Comparison of ENCODE assay signal across 9 cellular contexts in genomic region chr11:821513-822371, GRCh38. TPM values are rescaled to one million over a fixed set of nuclear protein-coding genes. Genes with fewer than 3 reads are reported as not detected.
DNase-seq lines count a peak whose midpoint lies in the region; ATAC-seq and TF ChIP-seq lines count a peak whose summit lies in the region.
"Had no signal": no experiment of that assay in that cellular context is flagged by ENCODE, and none has a peak within 500 bp of the region (broad histone marks: within the 10 kb centered on the region; RNA-seq: fewer than 3 reads in every experiment).

No MANE protein-coding gene starts in this region.

- no peaks in the 10 kb centered on the region for H3K9me3 ChIP-seq in HCT116 (ENCODE audit: control insufficient read depth in 1 of 2, insufficient read depth in 1 of 2, low read depth in 1 of 2, low read length in 2 of 2)
- no peaks in the 10 kb centered on the region for H3K9me3 ChIP-seq in right cardiac atrium (ENCODE audit: control insufficient read depth, low read length)
- no peaks in the 10 kb centered on the region for H3K9me3 ChIP-seq in spleen

- no peaks in the 10 kb centered on the region for H3K36me3 ChIP-seq in HCT116 (ENCODE audit: control insufficient read depth in 1 of 2, insufficient read depth in 2 of 2, low read length in 2 of 2)
- H3K36me3 ChIP-seq in spleen, result peaks cover 0 to 49% (median 34%) of the 10 kb centered on the region in 6 donors

- H2AFZ ChIP-seq in HCT116 (ENCODE audit: low read depth, low read length, poor library complexity, severe bottlenecking), result no peak overlapping the region

- RAD21 ChIA-PET in HCT116 (lab: Charles Lee; ENCODE audit: low non-redundant PET in 1 of 2, low total read pairs in 2 of 2, uncharacterized antibody in 2 of 2, unreplicated experiment in 2 of 2), result no interaction called here

- WGBS in right cardiac atrium, result 70% methylated on average over 22 of the region's 22 CpGs
- WGBS in spleen, 5 donors, result 38 to 64% (median 46%) methylated on average over 12 to 22 of the region's 22 CpGs

- peaks cover 22% of the 10 kb centered on the region for H3K79me2 ChIP-seq in HCT116 (ENCODE audit: insufficient read depth, low read length)

- TF ChIP-seq RAD21 in HCT116 (IDR thresholded peaks at IDR 0.05; ENCODE audit: low read depth), result no peak

- no TSS peak for BruUV-seq in HCT116 (replicated peaks; lab: Mats Ljungman, UMichigan)

- peak overlapping the region; percentile 90 for H3K9ac ChIP-seq in HCT116 (ENCODE audit: low read length)

- H3K9me2 ChIP-seq in HCT116 (ENCODE audit: insufficient read depth), result no peaks in the 10 kb centered on the region

- intact Hi-C loops in HCT116 (cut with micrococcal nuclease), result no loop called here
- intact Hi-C loops in right cardiac atrium (cut with DNase I), result no loop called here
- intact Hi-C loops in spleen (cut with DNase I; ENCODE audit: low total_unique reads), result no loop called here

- TF ChIP-seq POLR2A in HCT116 (IDR thresholded peaks at IDR 0.05; ENCODE audit: borderline replicate concordance, extremely low read depth, insufficient read depth, insufficient read length) (no peak), spleen (IDR thresholded peaks at IDR 0.05) (no peak)

- H3K27ac ChIP-seq in HCT116 (ENCODE audit: low read depth, low read length), result peak overlapping the region; percentile 44
- H3K27ac ChIP-seq in right cardiac atrium (ENCODE audit: low read length), result peak overlapping the region; percentile 44
- H3K27ac ChIP-seq in spleen, result peak overlapping the region; percentile 35 to 100 (median 98)

- no peak for ATAC-seq in HCT116
- no peak for ATAC-seq in right cardiac atrium
- ATAC-seq in GM18909 (IDR thresholded peaks at IDR 0.05; ENCODE audit: poor library complexity, unreplicated experiment), result no peak
- ATAC-seq: stimulated activated naive B cell treated with anti-CD40 and anti-IgM and Interleukin-4, amounts not matched to agents 10 μg/mL and 1 μg/mL and 100 μg/mL, for 72 hours had no signal

- H3K27me3 ChIP-seq in HCT116 (ENCODE audit: insufficient read depth, low read length), result no peaks in the 10 kb centered on the region
- H3K27me3 ChIP-seq in right cardiac atrium (ENCODE audit: control insufficient read depth, insufficient read depth), result no peaks in the 10 kb centered on the region
- peaks cover 0 to 1% (median 0%) of the 10 kb centered on the region in 7 donors for H3K27me3 ChIP-seq in spleen (replicated peaks in 1 of 7)

- peak overlapping the region; percentile 81 for H3K4me2 ChIP-seq in HCT116 (ENCODE audit: low read length)

- CTCF ChIA-PET in HCT116 (lab: Charles Lee), result no interaction called here

- peaks cover 35 to 50% of the 10 kb centered on the region in 2 experiments for H3K4me1 ChIP-seq in HCT116 (ENCODE audit: control insufficient read depth in 1 of 2, insufficient read depth in 2 of 2, low read length in 2 of 2)
- peaks cover 7% of the 10 kb centered on the region for H3K4me1 ChIP-seq in right cardiac atrium (ENCODE audit: control insufficient read depth, insufficient read depth, low read length)
- H3K4me1 ChIP-seq in spleen, result peaks cover 21 to 78% (median 57%) of the 10 kb centered on the region in 6 donors

- POLR2A ChIA-PET in HCT116 (lab: Charles Lee), result interaction anchor here (0.7 to 1.6 kb wide), 4 partner anchors 11 to 16 kb away, joined by 3 to 9 read pairs (median 4); partner anchors contain the start of genes CD151 and RPLP2

- peak overlapping the region in 1 of 2 experiments; percentile 77; a peak in 1 of 4 replicates for H3K4me3 ChIP-seq in HCT116 (replicated peaks in 1 of 2; ENCODE audit: low read depth in 1 of 2, low read length in 2 of 2)
- peak overlapping the region; percentile 66; the same call in 1 of the 2 replicates for H3K4me3 ChIP-seq in WI38 (ENCODE audit: low read depth, low read length)
- no peak overlapping the region for H3K4me3 ChIP-seq in right cardiac atrium (ENCODE audit: low read length)
- H3K4me3 ChIP-seq in spleen, result peak overlapping the region in 6 of 8 donors; percentile 74 to 97 (median 84)

- TF ChIP-seq CTCF in HCT116 (IDR thresholded peaks at IDR 0.05 in 2 of 3, conservative IDR thresholded peaks at IDR 0.05 in 1 of 3; ENCODE audit: borderline replicate concordance in 1 of 3, insufficient read depth in 1 of 3, low read depth in 2 of 3, low read length in 2 of 3), result no peak
- TF ChIP-seq CTCF in WI38 (IDR thresholded peaks at IDR 0.05; ENCODE audit: low read depth, low read length), result no peak
- no peak for TF ChIP-seq CTCF in spleen (IDR thresholded peaks at IDR 0.05 in 8 of 11, conservative IDR thresholded peaks at IDR 0.05 in 3 of 11)

- no peaks in the 10 kb centered on the region for H4K20me1 ChIP-seq in HCT116 (ENCODE audit: insufficient read depth)

- no peak for DNase-seq in HCT116 (ENCODE audit: low read depth, low spot score)
- DNase-seq in right cardiac atrium, result peak in 2 of 3 donors; percentile 76 to 77
- no peak for DNase-seq in spleen
- DNase-seq in SHP77 treated with DMSO at 0.1 percent for 48 hours (lab: John Stamatoyannopoulos, UW), result no peak
- DNase-seq in NCI-H1092 (lab: John Stamatoyannopoulos, UW), result no peak
- DNase-seq: NCI-H2171; stimulated activated naive B cell treated with anti-CD40 and anti-IgM and Interleukin-4, amounts not matched to agents 10 μg/mL and 1 μg/mL and 100 μg/mL, for 72 hours had no signal

TF ChIP-seq in HCT116, 20 proteins besides CTCF, POLR2A, EP300 and RAD21 (continues in another document):
- TF ChIP-seq CEBPB (IDR thresholded peaks at IDR 0.05; ENCODE audit: low read depth), result no peak
- no peak for TF ChIP-seq SP1 (IDR thresholded peaks at IDR 0.05; ENCODE audit: low read depth)
- no peak for TF ChIP-seq EGR1 (IDR thresholded peaks at IDR 0.05; ENCODE audit: low read depth)
- no peak for TF ChIP-seq REST (IDR thresholded peaks at IDR 0.05; ENCODE audit: low read depth)

RNA-seq across cellular contexts. Expression of gene PNPLA2, which starts 3.0 kb away (rescaled TPM):
- 124 TPM for total RNA-seq in HCT116 (2021; ENCODE audit: unreplicated experiment)
- polyA plus RNA-seq in HCT116 (2012), result 115 and 142 TPM in 2 replicates
- total RNA-seq in right cardiac atrium, result 100 to 1,000 TPM; 145 to 193 (median 177) TPM
- 147 TPM for polyA plus RNA-seq in right cardiac atrium
- 100 to 1,000 TPM in 5 of 7 donors, 10 to 100 TPM in 2; 65.8 to 131 (median 113) TPM for total RNA-seq in spleen
- polyA plus RNA-seq in spleen, result 100 to 1,000 TPM in 1 of 3 donors, 10 to 100 TPM in 2; 46.3 to 103 (median 75.0) TPM

RNA-seq across cellular contexts. Expression of gene CRACR2B, which starts 6.0 kb away (rescaled TPM):
- total RNA-seq in HCT116 (2021; ENCODE audit: unreplicated experiment) (11.8 TPM), right cardiac atrium (10 to 100 TPM; 18.9 to 26.4 (median 21.0) TPM), spleen (10 to 100 TPM; 10.2 to 28.0 (median 15.3) TPM)
- 9.1 and 10.2 TPM in 2 replicates for polyA plus RNA-seq in HCT116 (2012)
- polyA plus RNA-seq in right cardiac atrium (42.6 TPM), spleen (10 to 100 TPM in 2 of 3 donors, 1 to 10 TPM in 1; 6.1 to 34.1 (median 12.6) TPM)

RNA-seq across cellular contexts. Expression of gene CD151, which starts 11.0 kb away (rescaled TPM):
- 296 TPM for total RNA-seq in HCT116 (2021; ENCODE audit: unreplicated experiment)
- polyA plus RNA-seq in HCT116 (2012), result 435 and 571 TPM in 2 replicates
- 100 to 1,000 TPM; 406 to 517 (median 443) TPM for total RNA-seq in right cardiac atrium
- 671 TPM for polyA plus RNA-seq in right cardiac atrium
- 100 to 1,000 TPM in 3 of 7 donors, 10 to 100 TPM in 4; 69.7 to 142 (median 80.1) TPM for total RNA-seq in spleen
- polyA plus RNA-seq in spleen, result 100 to 1,000 TPM in 1 of 3 donors, 10 to 100 TPM in 2; 38.0 to 111 (median 82.8) TPM

RNA-seq across cellular contexts. Expression of gene RPLP2, which starts 12.0 kb away (rescaled TPM):
- total RNA-seq in HCT116 (2021; ENCODE audit: unreplicated experiment) (3,615 TPM), right cardiac atrium (1,000 to 10,000 TPM in 3 of 4 donors, 100 to 1,000 TPM in 1; 949 to 1,291 (median 1,094) TPM), spleen (1,000 to 10,000 TPM in 4 of 7 donors, 100 to 1,000 TPM in 3; 514 to 2,829 (median 2,309) TPM)
- 3,759 and 4,714 TPM in 2 replicates for polyA plus RNA-seq in HCT116 (2012)
- polyA plus RNA-seq in right cardiac atrium (859 TPM), spleen (1,000 to 10,000 TPM; 3,174 to 3,944 (median 3,784) TPM)

RNA-seq across cellular contexts. Expression of gene PIDD1, which starts 16.7 kb away (rescaled TPM):
- total RNA-seq in HCT116 (2021; ENCODE audit: unreplicated experiment) (41.5 TPM), right cardiac atrium (1 to 10 TPM; 5.6 to 9.6 (median 8.9) TPM), spleen (10 to 100 TPM; 18.1 to 26.4 (median 19.3) TPM)
- polyA plus RNA-seq in HCT116 (2012), result 28.2 and 28.3 TPM in 2 replicates
- polyA plus RNA-seq in right cardiac atrium (10.4 TPM), spleen (10 to 100 TPM; 16.8 to 42.7 (median 32.8) TPM)

Comparison
In these comparisons a context has a peak if more than half of its experiments do, and no peak if none do; other contexts are left out.
1. DNase-seq: peak in right cardiac atrium (2 of 3); none in HCT116 (single experiment), spleen (single experiment), SHP77 treated with DMSO at 0.1 percent for 48 hours (single experiment) and NCI-H1092 (single experiment).
2. H3K27ac ChIP-seq: peak in every context shown above with its lines; median percentile 98 in spleen; 44 in HCT116; 44 in right cardiac atrium.